34 cellular contexts compared by ENCODE assay signal in the genomic region with DNA sequence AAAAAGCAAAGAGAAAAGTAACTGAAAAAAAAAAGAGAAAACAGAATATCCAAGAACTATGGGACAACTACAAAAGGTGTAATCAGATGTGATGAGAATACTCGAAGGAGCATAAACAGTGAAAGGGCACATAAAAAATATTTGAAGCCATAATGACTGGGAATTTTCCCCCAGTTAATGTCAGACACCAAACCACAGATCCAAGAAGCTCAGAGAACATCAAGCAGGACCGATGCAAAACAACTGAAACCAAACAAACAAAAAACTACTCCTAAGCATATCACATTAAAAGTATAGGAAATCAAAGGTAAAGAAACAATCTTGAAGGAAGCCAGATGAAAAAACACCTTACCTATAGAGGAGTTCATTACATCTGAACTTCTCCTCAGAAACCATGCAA.
"Had no signal": no experiment of that assay in that cellular context is flagged by ENCODE, and none has a peak within 500 bp of the region (broad histone marks: within the 10 kb centered on the region; RNA-seq: fewer than 3 reads in every experiment).

No MANE protein-coding gene starts in this region.

- H3K4me3 ChIP-seq: MG63 had no signal

- H3K36me3 ChIP-seq: MG63 had no signal

- H3K4me2 ChIP-seq: KMS-11 had no signal

- H3K27ac ChIP-seq: KMS-11 had no signal

- H3K27me3 ChIP-seq: MG63 had no signal

- H3K9ac ChIP-seq: KMS-11 had no signal

- DNase-seq: Karpas-422, Kasumi-1, MG63, MM.1S, MV-4-11, NCI-H1048, NCI-H1092, NCI-H1092 treated with DMSO at 0.1 percent for 48 hours, NCI-H1105, NCI-H1105 treated with DMSO at 0.1 percent for 48 hours, NCI-H1417, NCI-H1417 treated with DMSO at 0.1 percent for 48 hours, NCI-H1436, NCI-H1436 treated with DMSO at 0.1 percent for 48 hours, NCI-H146, NCI-H1694, NCI-H1694 treated with DMSO at 0.1 percent for 48 hours, NCI-H187, NCI-H187 treated with DMSO at 0.1 percent for 48 hours, NCI-H1930, NCI-H2029, NCI-H2029 treated with DMSO at 0.1 percent for 48 hours, NCI-H2081, NCI-H2081 treated with DMSO at 0.1 percent for 48 hours, NCI-H2107, NCI-H2171, NCI-H2171 treated with DMSO at 0.1 percent for 48 hours, NCI-H2227 treated with DMSO at 0.1 percent for 48 hours, NCI-H226, NCI-H345, NCI-H446, NCI-H446 treated with DMSO at 0.1 percent for 48 hours, NCI-H510A had no signal
